8 cellular contexts compared by ENCODE assay signal in the genomic region with DNA sequence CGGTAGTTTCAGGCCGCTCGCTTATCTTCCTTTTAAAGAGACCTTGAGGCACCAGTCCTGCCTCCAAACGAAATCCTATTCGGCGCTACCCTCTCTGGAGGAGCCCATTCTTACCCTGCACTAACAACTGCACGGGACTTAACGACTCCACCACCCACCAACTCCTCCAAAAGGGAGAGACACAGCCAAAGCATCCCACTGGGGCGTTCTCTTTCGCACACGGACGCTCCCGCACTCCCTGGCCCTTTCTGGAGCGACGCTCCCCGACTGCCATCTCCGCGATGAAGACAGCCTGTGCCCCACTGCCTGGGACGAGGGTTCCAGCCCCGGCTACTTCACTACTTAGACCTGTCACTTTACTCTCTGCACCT. TPM values are rescaled to one million over a fixed set of nuclear protein-coding genes. Genes with fewer than 3 reads are reported as not detected.
DNase-seq lines count a peak whose midpoint lies in the region; ATAC-seq and TF ChIP-seq lines count a peak whose summit lies in the region.

No MANE protein-coding gene starts in this region.

- H3K27ac ChIP-seq in OCI-LY7 (ENCODE audit: low read depth, low read length, poor library complexity, severe bottlenecking) (no peak overlapping the region), epithelial cell of prostate (peak overlapping the region; percentile 53)

- BruUV-seq in OCI-LY7 (replicated peaks; lab: Mats Ljungman, UMichigan): no TSS peak

- no peaks in the 10 kb centered on the region for H3K9me3 ChIP-seq in OCI-LY7 (ENCODE audit: low read length)

- POLR2A ChIA-PET in OCI-LY7 (lab: Charles Lee): interaction anchor here (0.9 to 5.1 kb wide), 7 partner anchors 12 to 197 kb away, joined by 3 to 66 read pairs (median 4); a partner anchor contains a TSS

- H3K4me3 ChIP-seq in OCI-LY7 (ENCODE audit: low read depth, low read length, poor library complexity, severe bottlenecking): peak overlapping the region; percentile 73

- no peaks in the 10 kb centered on the region for H3K36me3 ChIP-seq in OCI-LY7 (ENCODE audit: insufficient read depth, low read length)

- H3K4me1 Mint-ChIP-seq in activated T-cell treated with anti-CD3 and anti-CD28 coated beads, Interleukin-2, amount 50 U/mL, for 4 hours (ENCODE audit: low read depth): peaks cover 69% of the 10 kb centered on the region
- H3K4me1 Mint-ChIP-seq in nephron progenitor cell: peaks cover 29% of the 10 kb centered on the region

- H3K9me2 ChIP-seq in OCI-LY7 (ENCODE audit: insufficient read depth, low read length): no peaks in the 10 kb centered on the region

- peaks cover 19% of the 10 kb centered on the region for H3K4me1 ChIP-seq in OCI-LY7 (ENCODE audit: insufficient read depth, low read length, poor library complexity, severe bottlenecking)

- peak overlapping the region; percentile 78 for H3K4me2 ChIP-seq in OCI-LY7 (ENCODE audit: low read length)

- peak overlapping the region; percentile 94 for H2AFZ ChIP-seq in OCI-LY7 (ENCODE audit: low read length)

- CTCF ChIA-PET in OCI-LY7 (lab: Charles Lee; ENCODE audit: unreplicated experiment): no interaction called here

- intact Hi-C loops in OCI-LY7 (cut with micrococcal nuclease; ENCODE audit: unreplicated experiment): no loop called here

- H3K4me3 Mint-ChIP-seq in activated T-cell treated with anti-CD3 and anti-CD28 coated beads, Interleukin-2, amount 50 U/mL, for 4 hours: peak overlapping the region; percentile 95
- peak overlapping the region; percentile 93 for H3K4me3 Mint-ChIP-seq in nephron progenitor cell

- no peaks in the 10 kb centered on the region for H4K20me1 ChIP-seq in OCI-LY7 (ENCODE audit: insufficient read depth, low read length)

- no peaks in the 10 kb centered on the region for H3K79me2 ChIP-seq in OCI-LY7 (ENCODE audit: insufficient read depth, low read depth, low read length)

- H3K27ac Mint-ChIP-seq in nephron progenitor cell: no peak overlapping the region

- no peaks in the 10 kb centered on the region for H3K27me3 Mint-ChIP-seq in activated T-cell treated with anti-CD3 and anti-CD28 coated beads, Interleukin-2, amount 50 U/mL, for 4 hours (ENCODE audit: low read depth)
- H3K27me3 Mint-ChIP-seq in nephron progenitor cell (ENCODE audit: low read depth, poor library complexity): peaks cover 3% of the 10 kb centered on the region

- ATAC-seq in activated T-cell treated with anti-CD3 and anti-CD28 coated beads, Interleukin-2, amount 50 U/mL, for 4 hours: no peak
- no peak for ATAC-seq in GM18867 (IDR thresholded peaks at IDR 0.05; ENCODE audit: unreplicated experiment)
- no peak for ATAC-seq in HG03135 (IDR thresholded peaks at IDR 0.05; ENCODE audit: unreplicated experiment)

- H3K9me3 Mint-ChIP-seq in activated T-cell treated with anti-CD3 and anti-CD28 coated beads, Interleukin-2, amount 50 U/mL, for 4 hours: no peaks in the 10 kb centered on the region
- H3K9me3 Mint-ChIP-seq in nephron progenitor cell: peaks cover 10% of the 10 kb centered on the region

- TF ChIP-seq CTCF in OCI-LY7 (conservative IDR thresholded peaks at IDR 0.05; ENCODE audit: low read length) (no peak), nephron progenitor cell (IDR thresholded peaks at IDR 0.05) (no peak)

- no peak for DNase-seq in activated T-cell treated with anti-CD3 and anti-CD28 coated beads, Interleukin-2, amount 50 U/mL, for 4 hours
- DNase-seq in activated T-cell treated with anti-CD3 and anti-CD28 coated beads for 4 hours: no peak
- no peak for DNase-seq in OCI-LY7 (ENCODE audit: low spot score)
- DNase-seq in epithelial cell of prostate (ENCODE audit: low read depth, low spot score): no peak
- DNase-seq in nephron progenitor cell: no peak
- DNase-seq in amniotic stem cell (lab: John Stamatoyannopoulos, UW): no peak

- H3K36me3 Mint-ChIP-seq in activated T-cell treated with anti-CD3 and anti-CD28 coated beads, Interleukin-2, amount 50 U/mL, for 4 hours (ENCODE audit: insufficient read depth): peaks cover under 1% of the 10 kb centered on the region
- H3K36me3 Mint-ChIP-seq in nephron progenitor cell (ENCODE audit: low read depth): no peaks in the 10 kb centered on the region

RNA-seq across cellular contexts. Expression of a gene that starts 0.6 kb away (rescaled TPM):
- 1 to 10 TPM; 5.6 to 6.6 (median 5.7) TPM for total RNA-seq in activated T-cell treated with anti-CD3 and anti-CD28 coated beads, Interleukin-2, amount 50 U/mL, for 4 hours
- total RNA-seq in OCI-LY7 (2014; rRNA removed; shearing (Covaris generic)): 4.4 and 7.5 TPM in 2 replicates
- total RNA-seq in OCI-LY7 (2022): 18.0 and 21.3 TPM in 2 replicates

RNA-seq across cellular contexts. Expression of a gene that starts 12.6 kb away (rescaled TPM):
- 1 to 10 TPM; 4.8 to 5.3 (median 4.8) TPM for total RNA-seq in activated T-cell treated with anti-CD3 and anti-CD28 coated beads, Interleukin-2, amount 50 U/mL, for 4 hours
- total RNA-seq in OCI-LY7 (2014; rRNA removed; shearing (Covaris generic)): 4.5 and 6.1 TPM in 2 replicates
- total RNA-seq in OCI-LY7 (2022): 8.0 and 8.2 TPM in 2 replicates
